15 cellular contexts compared by ENCODE assay signal in the genomic region with DNA sequence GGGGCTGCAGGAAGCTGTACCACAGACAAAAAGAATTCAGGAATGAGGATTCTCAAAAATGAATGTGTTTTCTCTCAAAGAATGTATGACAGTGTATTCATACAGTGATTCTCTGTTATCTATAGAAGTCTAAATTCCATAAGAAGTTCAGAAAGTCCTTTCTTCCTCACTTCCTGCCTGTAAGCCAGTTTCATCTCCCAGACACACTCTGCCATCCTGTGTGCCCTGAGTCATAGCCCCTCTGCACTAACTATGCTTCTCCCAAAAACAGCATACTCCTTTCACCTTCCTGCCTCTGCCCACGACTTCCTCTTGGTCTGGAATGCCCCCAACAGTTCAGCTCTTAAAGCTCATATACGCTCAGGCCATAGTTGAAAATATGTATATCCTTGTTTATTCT. TPM values are rescaled to one million over a fixed set of nuclear protein-coding genes. Genes with fewer than 3 reads are reported as not detected.
DNase-seq lines count a peak whose midpoint lies in the region; FAIRE-seq and TF ChIP-seq lines count a peak whose summit lies in the region.
"Not testable (repeated sequence)": the region's sequence is repeated elsewhere in the genome, so short reads cannot be mapped to it uniquely, and the experiment has no call there.
"Had no signal": no experiment of that assay in that cellular context is flagged by ENCODE, and none has a peak within 500 bp of the region (broad histone marks: within the 10 kb centered on the region; RNA-seq: fewer than 3 reads in every experiment).

No MANE protein-coding gene starts in this region.

- peak overlapping the region in 1 of 2 experiments; percentile 77; a peak in 2 of 4 replicates for H3K27ac ChIP-seq in SK-N-SH (ENCODE audit: low read depth in 2 of 2, low read length in 1 of 2)
- H3K27ac ChIP-seq in astrocyte (ENCODE audit: low read depth, low read length) = not testable (repeated sequence)
- peak overlapping the region; percentile 62 for H3K27ac ChIP-seq in endothelial cell of umbilical vein (ENCODE audit: insufficient read depth, low read depth, low read length)

- not testable (repeated sequence) for H3K4me1 Mint-ChIP-seq in astrocyte (ENCODE audit: low read depth, unreplicated experiment)

- 9% methylated on average over 2 of the region's 2 CpGs for WGBS in SK-N-SH (ENCODE audit: low lambda C conversion rate)

- H3K9me2 ChIP-seq in SK-N-SH = not testable (repeated sequence)

- DNase-seq in Daoy (ENCODE audit: low read depth) (peak; percentile 43), MG63 (peak; percentile 74), astrocyte (ENCODE audit: low read depth) (peak; percentile 44), cardiac fibroblast (ENCODE audit: low read depth in 2 of 2) (peak; percentile 45 to 70), endothelial cell of umbilical vein (ENCODE audit: low read depth, low spot score) (peak; percentile 55), hepatic stellate cell (ENCODE audit: low spot score) (peak; percentile 2), pulmonary artery endothelial cell (ENCODE audit: low read depth, low spot score) (peak; percentile 24)
- DNase-seq in SK-N-SH = not testable (repeated sequence)

- not testable (repeated sequence) for H3K9ac ChIP-seq in SK-N-SH; astrocyte (ENCODE audit: low read length); endothelial cell of umbilical vein (replicated peaks; ENCODE audit: extremely low read depth, insufficient read depth, low read length)

- not testable (repeated sequence) for H3K27me3 ChIP-seq in MG63; SK-N-SH (ENCODE audit: insufficient read depth); astrocyte (ENCODE audit: insufficient read depth, low read length); endothelial cell of umbilical vein (ENCODE audit: control insufficient read depth in 2 of 2, insufficient read depth in 2 of 2, low read length in 2 of 2)

- H3K9me3 ChIP-seq in MG63; SK-N-SH; astrocyte (ENCODE audit: insufficient read depth, low read depth, low read length); endothelial cell of umbilical vein (replicated peaks; ENCODE audit: control insufficient read depth, insufficient read depth, low read length): not testable (repeated sequence)

- H3K27me3 Mint-ChIP-seq in astrocyte (ENCODE audit: low read depth, unreplicated experiment) = not testable (repeated sequence)

- H4K20me1 ChIP-seq in SK-N-SH (ENCODE audit: insufficient read depth); astrocyte (ENCODE audit: insufficient read depth, low read length); endothelial cell of umbilical vein (replicated peaks; ENCODE audit: control insufficient read depth, extremely low read depth, insufficient read depth, low read length): not testable (repeated sequence)

- not testable (repeated sequence) for H3K36me3 ChIP-seq in MG63; SK-N-SH (replicated peaks in 1 of 2; ENCODE audit: control insufficient read depth in 1 of 2, insufficient read depth in 2 of 2, low read length in 1 of 2); astrocyte (ENCODE audit: insufficient read depth, low read length); endothelial cell of umbilical vein (ENCODE audit: control insufficient read depth in 2 of 2, extremely low read depth in 1 of 2, insufficient read depth in 2 of 2, low read length in 2 of 2)

- TF ChIP-seq RAD21 in SK-N-SH (IDR thresholded peaks at IDR 0.05; ENCODE audit: low read length) = not testable (repeated sequence)

- not testable (repeated sequence) for H3K36me3 Mint-ChIP-seq in astrocyte (ENCODE audit: low read depth, unreplicated experiment)

- CTCF ChIA-PET in SK-N-SH (lab: Yijun Ruan, JAX); endothelial cell of umbilical vein (lab: Charles Lee): not testable (repeated sequence)

- POLR2A ChIA-PET in SK-N-SH (lab: Yijun Ruan, JAX); endothelial cell of umbilical vein (lab: Charles Lee): not testable (repeated sequence)

- H3K4me3 ChIP-seq in MG63; SK-N-SH (ENCODE audit: low read depth in 2 of 2, low read length in 1 of 2); astrocyte (ENCODE audit: insufficient read depth, low read depth, low read length); cardiac fibroblast (replicated peaks in 1 of 2; ENCODE audit: low read depth in 2 of 2, low read length in 2 of 2); endothelial cell of umbilical vein (replicated peaks in 1 of 3; ENCODE audit: insufficient read depth in 1 of 3, low read depth in 1 of 3, low read length in 3 of 3): not testable (repeated sequence)

- H3K27ac Mint-ChIP-seq in astrocyte (ENCODE audit: unreplicated experiment) = peak overlapping the region; percentile 66

- not testable (repeated sequence) for H3K9me3 Mint-ChIP-seq in astrocyte (ENCODE audit: unreplicated experiment)

- H3F3A ChIP-seq in SK-N-SH (replicated peaks; ENCODE audit: insufficient read depth) = peaks cover 11% of the 10 kb centered on the region

- H2AFZ ChIP-seq in SK-N-SH (ENCODE audit: low read depth) (peak overlapping the region; percentile 64), endothelial cell of umbilical vein (ENCODE audit: low read depth, low read length) (peak overlapping the region; percentile 64)
- not testable (repeated sequence) for H2AFZ ChIP-seq in astrocyte (ENCODE audit: low read depth, low read length)

- TF ChIP-seq EP300 in SK-N-SH (IDR thresholded peaks at IDR 0.05; ENCODE audit: borderline replicate concordance in 1 of 2, low read depth in 1 of 2, low read length in 1 of 2) = not testable (repeated sequence)

- intact Hi-C loops in endothelial cell of umbilical vein (cut with micrococcal nuclease) = not testable (repeated sequence)

- BruUV-seq in endothelial cell of umbilical vein (replicated peaks; lab: Mats Ljungman, UMichigan) = not testable (repeated sequence)

- H3K4me1 ChIP-seq in SK-N-SH (ENCODE audit: control insufficient read depth in 1 of 2, insufficient read depth in 2 of 2, low read depth in 1 of 2, low read length in 1 of 2); astrocyte (ENCODE audit: insufficient read depth, low read length): not testable (repeated sequence)
- H3K4me1 ChIP-seq in endothelial cell of umbilical vein (ENCODE audit: control insufficient read depth, extremely low read depth, insufficient read depth, low read length) = peaks cover 14% of the 10 kb centered on the region

- H3K4me2 ChIP-seq in SK-N-SH (peak overlapping the region; percentile 35; the same call in 1 of the 2 replicates), endothelial cell of umbilical vein (ENCODE audit: insufficient read depth, low read length) (peak overlapping the region; percentile 42)
- not testable (repeated sequence) for H3K4me2 ChIP-seq in astrocyte (ENCODE audit: low read length)

- not testable (repeated sequence) for H3K9me1 ChIP-seq in endothelial cell of umbilical vein (replicated peaks; ENCODE audit: control insufficient read depth, extremely low read depth, insufficient read depth, low read length)

- not testable (repeated sequence) for TF ChIP-seq POLR2A in endothelial cell of umbilical vein (IDR thresholded peaks at IDR 0.05; ENCODE audit: low read depth, low read length)

- dilution Hi-C loops in endothelial cell of umbilical vein (cut with MboI; ENCODE audit: extremely low pct_ligation_motif_present, low sequenced_read_pairs) = not testable (repeated sequence)

- not testable (repeated sequence) for H3K4me3 Mint-ChIP-seq in astrocyte (ENCODE audit: unreplicated experiment)

- TF ChIP-seq CTCF in SK-N-SH (IDR thresholded peaks at IDR 0.05); astrocyte (IDR thresholded peaks at IDR 0.05; ENCODE audit: insufficient read depth, low read depth, low read length); cardiac fibroblast (IDR thresholded peaks at IDR 0.05; ENCODE audit: low read depth, low read length); endothelial cell of umbilical vein (IDR thresholded peaks at IDR 0.05; ENCODE audit: extremely low read depth in 1 of 2, insufficient read depth in 1 of 2, low read depth in 1 of 2, low read length in 2 of 2): not testable (repeated sequence)

- H3K79me2 ChIP-seq in SK-N-SH (ENCODE audit: insufficient read depth); astrocyte (ENCODE audit: insufficient read depth, low read length); endothelial cell of umbilical vein (ENCODE audit: control insufficient read depth, insufficient read depth, low read length): not testable (repeated sequence)

- not testable (repeated sequence) for FAIRE-seq in astrocyte (lab: Jason Lieb, UNC); endothelial cell of umbilical vein (lab: Jason Lieb, UNC)

TF ChIP-seq in endothelial cell of umbilical vein, 7 proteins besides CTCF, POLR2A, EP300 and RAD21:
- TF ChIP-seq FOS (IDR thresholded peaks at IDR 0.05; ENCODE audit: borderline replicate concordance, insufficient read depth, low read length) = peak; percentile 37
- TF ChIP-seq POLR2AphosphoS5 (IDR thresholded peaks at IDR 0.05; ENCODE audit: insufficient read depth, low read depth, low read length) = peak; percentile 24

RNA-seq across cellular contexts. Expression of a gene that starts 36.4 kb away (rescaled TPM):
- not detected in 2 replicates for total RNA-seq in Daoy (2014; rRNA removed; shearing (Covaris generic))
- total RNA-seq in MG63 (2014; rRNA removed; shearing (Covaris generic); ENCODE audit: low replicate concordance) = not detected in 2 replicates
- polyA plus RNA-seq in SK-N-SH (2012; rRNA removed) (0.07 TPM in 1 of 2 replicates, not detected in the other), endothelial cell of umbilical vein (not detected in 2 replicates)
- not detected in 2 replicates for polyA plus RNA-seq in SK-N-SH (2012; cell fraction: cytosol; rRNA removed)
- polyA plus RNA-seq in SK-N-SH (2012; cell fraction: nucleus; rRNA removed) = 0.02 TPM in 2 replicates
- total RNA-seq in astrocyte (not detected in 2 replicates), endothelial cell of umbilical vein (not detected in 2 replicates), pulmonary artery endothelial cell (not detected in 2 replicates)
- not detected in 2 replicates for polyA plus RNA-seq in endothelial cell of umbilical vein (2011; cell fraction: cytosol; rRNA removed)
- polyA plus RNA-seq in endothelial cell of umbilical vein (2011; cell fraction: nucleus; rRNA removed) = not detected in 2 replicates
- not detected in 2 replicates for polyA plus RNA-seq in endothelial cell of umbilical vein (2012)
- not detected in 2 replicates for polyA minus RNA-seq in endothelial cell of umbilical vein
- polyA minus RNA-seq in endothelial cell of umbilical vein (2011; cell fraction: cytosol; rRNA and poly(A)+ RNA removed) = not detected
- not detected in 2 replicates for polyA minus RNA-seq in endothelial cell of umbilical vein (2011; cell fraction: nucleus; rRNA and poly(A)+ RNA removed)
- total RNA-seq: A172; Caco-2; CD4-positive, CD25-positive, alpha-beta regulatory T cell; CD8-positive, alpha-beta memory T cell; GM23248; H4; HT-29 had no signal
- polyA plus RNA-seq: CD4-positive, CD25-positive, alpha-beta regulatory T cell; CD8-positive, alpha-beta memory T cell; GM23248 had no signal
